ENCODE assay signal across 1 cellular context in genomic region chr1:22547186-22547817, GRCh38.
TF ChIP-seq lines count a peak whose summit lies in the region.

No MANE protein-coding gene starts in this region.

TF ChIP-seq in HEK293, 187 proteins besides CTCF, POLR2A, EP300 and RAD21 (continued from another document):
- TF ChIP-seq INSM2 (tag by site-specific recombination; IDR thresholded peaks at IDR 0.05), result no peak
- TF ChIP-seq ZNF830 (tag by site-specific recombination; IDR thresholded peaks at IDR 0.05; ENCODE audit: low read depth), result no peak
- no peak for TF ChIP-seq ZBTB48 (tag by site-specific recombination; IDR thresholded peaks at IDR 0.05)
- peak; percentile 99 for TF ChIP-seq ZNF169 (tag by site-specific recombination; IDR thresholded peaks at IDR 0.05)
- TF ChIP-seq KLF9 (tag by site-specific recombination; IDR thresholded peaks at IDR 0.05; ENCODE audit: low read depth), result no peak
- TF ChIP-seq SP7 (tag by site-specific recombination; IDR thresholded peaks at IDR 0.05), result no peak
- TF ChIP-seq ZNF211 (tag by site-specific recombination; IDR thresholded peaks at IDR 0.05; ENCODE audit: low read depth), result no peak
- no peak for TF ChIP-seq ZNF26 (tag by site-specific recombination; IDR thresholded peaks at IDR 0.05)
- no peak for TF ChIP-seq ZSCAN30 (tag by site-specific recombination; IDR thresholded peaks at IDR 0.05)
- peak; percentile 92 for TF ChIP-seq ZNF366 (tag by site-specific recombination; conservative IDR thresholded peaks at IDR 0.05)
- TF ChIP-seq ZNF701 (tag by site-specific recombination; IDR thresholded peaks at IDR 0.05), result no peak
- no peak for TF ChIP-seq SCRT1 (tag by site-specific recombination; IDR thresholded peaks at IDR 0.05; ENCODE audit: borderline replicate concordance)
- TF ChIP-seq ZNF354C (tag by site-specific recombination; IDR thresholded peaks at IDR 0.05; ENCODE audit: borderline replicate concordance, low read depth), result no peak
- TF ChIP-seq ZSCAN5A (tag by site-specific recombination; IDR thresholded peaks at IDR 0.05), result no peak
- no peak for TF ChIP-seq ZNF391 (tag by site-specific recombination; IDR thresholded peaks at IDR 0.05; ENCODE audit: borderline replicate concordance, low read depth)
- no peak for TF ChIP-seq IKZF3 (tag by site-specific recombination; IDR thresholded peaks at IDR 0.05)
- TF ChIP-seq ZNF596 (tag by site-specific recombination; IDR thresholded peaks at IDR 0.05), result peak; percentile 95
- TF ChIP-seq PRDM1 (tag by site-specific recombination; IDR thresholded peaks at IDR 0.05), result 0 out of 2 replicates have a peak, but pooled peaks have one; percentile 42
- TF ChIP-seq ZXDB (tag by site-specific recombination; IDR thresholded peaks at IDR 0.05), result no peak
- TF ChIP-seq KLF17 (tag by site-specific recombination; IDR thresholded peaks at IDR 0.05), result no peak
- no peak for TF ChIP-seq ZNF549 (tag by site-specific recombination; IDR thresholded peaks at IDR 0.05)
- TF ChIP-seq TCF7L2 (IDR thresholded peaks at IDR 0.05; ENCODE audit: borderline replicate concordance, low read depth, low read length), result no peak
- no peak for TF ChIP-seq ZNF501 (tag by site-specific recombination; IDR thresholded peaks at IDR 0.05)
- TF ChIP-seq ZNF146 (tag by site-specific recombination; IDR thresholded peaks at IDR 0.05), result no peak
- no peak for TF ChIP-seq PRDM6 (tag by site-specific recombination; IDR thresholded peaks at IDR 0.05)
